ENCODE assay signal across 1 cellular context in the genomic region with DNA sequence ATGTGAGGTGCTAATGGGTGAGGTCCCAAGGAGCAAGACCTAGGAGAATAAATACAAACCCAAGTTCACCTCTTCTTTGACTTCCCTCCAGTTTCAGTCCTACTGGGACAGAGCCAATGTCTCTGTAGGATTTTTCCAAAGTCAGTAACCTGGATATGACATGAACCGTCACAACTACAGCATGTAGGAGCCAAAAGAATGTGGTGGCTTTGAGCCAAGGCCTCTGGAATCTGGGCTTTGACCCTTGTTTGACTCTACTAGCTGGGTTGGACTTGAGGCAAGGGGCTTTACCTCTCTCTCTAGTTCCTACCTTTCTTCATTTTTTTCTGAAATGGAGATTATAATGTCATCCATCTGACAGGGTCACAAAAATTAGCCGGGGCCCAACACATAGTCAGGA.
TF ChIP-seq lines count a peak whose summit lies in the region.

No MANE protein-coding gene starts in this region.

TF ChIP-seq in HepG2, 621 proteins besides CTCF, POLR2A, EP300 and RAD21 (continued from another document):
- TF ChIP-seq, protein P1, sequence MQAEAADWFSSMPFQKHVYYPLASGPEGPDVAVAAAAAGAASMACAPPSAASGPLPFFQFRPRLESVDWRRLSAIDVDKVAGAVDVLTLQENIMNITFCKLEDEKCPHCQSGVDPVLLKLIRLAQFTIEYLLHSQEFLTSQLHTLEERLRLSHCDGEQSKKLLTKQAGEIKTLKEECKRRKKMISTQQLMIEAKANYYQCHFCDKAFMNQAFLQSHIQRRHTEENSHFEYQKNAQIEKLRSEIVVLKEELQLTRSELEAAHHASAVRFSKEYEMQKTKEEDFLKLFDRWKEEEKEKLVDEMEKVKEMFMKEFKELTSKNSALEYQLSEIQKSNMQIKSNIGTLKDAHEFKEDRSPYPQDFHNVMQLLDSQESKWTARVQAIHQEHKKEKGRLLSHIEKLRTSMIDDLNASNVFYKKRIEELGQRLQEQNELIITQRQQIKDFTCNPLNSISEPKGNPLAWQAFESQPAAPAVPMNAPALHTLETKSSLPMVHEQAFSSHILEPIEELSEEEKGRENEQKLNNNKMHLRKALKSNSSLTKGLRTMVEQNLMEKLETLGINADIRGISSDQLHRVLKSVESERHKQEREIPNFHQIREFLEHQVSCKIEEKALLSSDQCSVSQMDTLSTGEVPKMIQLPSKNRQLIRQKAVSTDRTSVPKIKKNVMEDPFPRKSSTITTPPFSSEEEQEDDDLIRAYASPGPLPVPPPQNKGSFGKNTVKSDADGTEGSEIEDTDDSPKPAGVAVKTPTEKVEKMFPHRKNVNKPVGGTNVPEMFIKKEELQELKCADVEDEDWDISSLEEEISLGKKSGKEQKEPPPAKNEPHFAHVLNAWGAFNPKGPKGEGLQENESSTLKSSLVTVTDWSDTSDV (CRISPR knock-in tag; IDR thresholded peaks at IDR 0.05) = no peak
